ENCODE assay signal across 11 cellular contexts in the genomic region with DNA sequence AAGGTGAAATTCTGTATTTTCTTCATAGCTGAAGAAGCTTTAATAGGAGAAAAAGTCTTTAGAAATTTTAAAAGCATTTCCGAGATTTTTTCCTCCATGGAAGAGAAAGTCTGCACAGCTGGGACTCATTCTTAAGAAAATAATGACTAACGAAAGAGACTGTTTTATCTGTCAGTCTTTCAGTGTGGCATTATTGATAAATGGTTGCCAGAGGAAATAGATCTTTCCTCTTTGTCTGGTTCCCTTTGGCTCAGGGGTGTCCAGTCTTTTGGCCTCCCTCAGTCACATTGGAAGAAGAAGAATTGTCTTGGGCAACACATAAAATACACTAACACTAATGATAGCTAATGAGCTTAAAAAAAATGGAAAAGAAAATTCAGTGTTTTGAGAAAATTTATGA. TPM values are rescaled to one million over a fixed set of nuclear protein-coding genes. Genes with fewer than 3 reads are reported as not detected.
"Had no signal": no experiment of that assay in that cellular context is flagged by ENCODE, and none has a peak within 500 bp of the region (broad histone marks: within the 10 kb centered on the region; RNA-seq: fewer than 3 reads in every experiment).

No MANE protein-coding gene starts in this region.

- H2AFZ ChIP-seq: GM23248 had no signal

- H3K4me3 Mint-ChIP-seq: HFFc6 had no signal

- H3K9me3 Mint-ChIP-seq: HFFc6 had no signal

- H3K27ac ChIP-seq: GM23248 had no signal

- H3K9ac ChIP-seq: GM23248 had no signal

- FAIRE-seq: HTR-8/SVneo, K562 had no signal

- H3K4me3 ChIP-seq: GM23248, HAP-1, K562 had no signal

- H3K27ac Mint-ChIP-seq: HFFc6 had no signal

- H3K4me1 ChIP-seq: HAP-1 had no signal

- DNase-seq: GM23248, GOT3, H7, HFFc6, IMR-90 had no signal

- H3K9me3 ChIP-seq: HAP-1 had no signal

- ATAC-seq: HCT116, K562 had no signal

RNA-seq across cellular contexts. Expression of a gene that starts 53.5 kb away (rescaled TPM):
- total RNA-seq: GM23248, H4, H7, HFFc6, HT-29, IMR-90 had no signal
- polyA plus RNA-seq: GM23248, IMR-90 had no signal
